In the genomic region with DNA sequence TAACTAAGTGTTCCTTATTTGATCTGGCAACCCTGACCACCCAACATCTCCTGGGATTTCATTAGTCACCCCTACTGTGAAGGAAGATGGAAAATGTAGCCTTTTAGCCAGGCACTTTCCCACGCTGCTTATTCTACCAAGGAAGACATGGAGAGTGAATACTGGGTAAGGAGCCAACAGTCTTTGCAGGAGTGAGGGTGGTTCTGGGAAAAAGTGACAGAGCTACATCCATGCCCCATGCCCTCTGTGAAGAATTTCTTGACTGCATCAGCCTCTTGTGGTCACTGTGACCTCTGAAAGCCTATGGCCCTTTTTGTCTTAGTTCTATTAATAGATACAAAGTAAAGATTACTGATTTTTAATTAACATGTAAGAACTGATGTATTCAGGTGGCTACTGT, we compare ENCODE assay signal across 1 cellular context.
TF ChIP-seq lines count a peak whose summit lies in the region.

No MANE protein-coding gene starts in this region.

TF ChIP-seq in GM12878, 131 proteins besides CTCF, POLR2A, EP300 and RAD21 (continued from another document):
- no peak for TF ChIP-seq EGR1 (IDR thresholded peaks at IDR 0.05; ENCODE audit: borderline replicate concordance in 1 of 2, low read depth in 2 of 2, low read length in 2 of 2)
- TF ChIP-seq, protein P1, sequence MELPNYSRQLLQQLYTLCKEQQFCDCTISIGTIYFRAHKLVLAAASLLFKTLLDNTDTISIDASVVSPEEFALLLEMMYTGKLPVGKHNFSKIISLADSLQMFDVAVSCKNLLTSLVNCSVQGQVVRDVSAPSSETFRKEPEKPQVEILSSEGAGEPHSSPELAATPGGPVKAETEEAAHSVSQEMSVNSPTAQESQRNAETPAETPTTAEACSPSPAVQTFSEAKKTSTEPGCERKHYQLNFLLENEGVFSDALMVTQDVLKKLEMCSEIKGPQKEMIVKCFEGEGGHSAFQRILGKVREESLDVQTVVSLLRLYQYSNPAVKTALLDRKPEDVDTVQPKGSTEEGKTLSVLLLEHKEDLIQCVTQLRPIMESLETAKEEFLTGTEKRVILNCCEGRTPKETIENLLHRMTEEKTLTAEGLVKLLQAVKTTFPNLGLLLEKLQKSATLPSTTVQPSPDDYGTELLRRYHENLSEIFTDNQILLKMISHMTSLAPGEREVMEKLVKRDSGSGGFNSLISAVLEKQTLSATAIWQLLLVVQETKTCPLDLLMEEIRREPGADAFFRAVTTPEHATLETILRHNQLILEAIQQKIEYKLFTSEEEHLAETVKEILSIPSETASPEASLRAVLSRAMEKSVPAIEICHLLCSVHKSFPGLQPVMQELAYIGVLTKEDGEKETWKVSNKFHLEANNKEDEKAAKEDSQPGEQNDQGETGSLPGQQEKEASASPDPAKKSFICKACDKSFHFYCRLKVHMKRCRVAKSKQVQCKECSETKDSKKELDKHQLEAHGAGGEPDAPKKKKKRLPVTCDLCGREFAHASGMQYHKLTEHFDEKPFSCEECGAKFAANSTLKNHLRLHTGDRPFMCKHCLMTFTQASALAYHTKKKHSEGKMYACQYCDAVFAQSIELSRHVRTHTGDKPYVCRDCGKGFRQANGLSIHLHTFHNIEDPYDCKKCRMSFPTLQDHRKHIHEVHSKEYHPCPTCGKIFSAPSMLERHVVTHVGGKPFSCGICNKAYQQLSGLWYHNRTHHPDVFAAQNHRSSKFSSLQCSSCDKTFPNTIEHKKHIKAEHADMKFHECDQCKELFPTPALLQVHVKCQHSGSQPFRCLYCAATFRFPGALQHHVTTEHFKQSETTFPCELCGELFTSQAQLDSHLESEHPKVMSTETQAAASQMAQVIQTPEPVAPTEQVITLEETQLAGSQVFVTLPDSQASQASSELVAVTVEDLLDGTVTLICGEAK (IDR thresholded peaks at IDR 0.05; ENCODE audit: borderline replicate concordance): no peak
TF ChIP-seq in GM12878: peak in this region for 2.
